In genomic region chr11:34426766-34427170, GRCh38 we compare ENCODE assay signal across 12 cellular contexts. TPM values are rescaled to one million over a fixed set of nuclear protein-coding genes. Genes with fewer than 3 reads are reported as not detected.
A peak's percentile ranks its signal among the peaks of the same experiment; 100 is the strongest.
DNase-seq lines count a peak whose midpoint lies in the region; FAIRE-seq and TF ChIP-seq lines count a peak whose summit lies in the region.
"Had no signal": no experiment of that assay in that cellular context is flagged by ENCODE, and none has a peak within 500 bp of the region (broad histone marks: within the 10 kb centered on the region; RNA-seq: fewer than 3 reads in every experiment).

No MANE protein-coding gene starts in this region.

- CTCF ChIA-PET in CD4-positive, alpha-beta memory T cell (lab: Charles Lee; ENCODE audit: partially characterized antibody) = no interaction called here

- DNase-seq in HFF-Myc (ENCODE audit: extremely low read depth, low read depth) (peak; percentile 99), dedifferentiated amniotic fluid mesenchymal stem cell (ENCODE audit: extremely low spot score) (peak; percentile 85), myocyte (ENCODE audit: low read depth) (peak; percentile 39), retina (no peak), frontal cortex (ENCODE audit: low spot score in 2 of 2) (no peak), CD1c-positive myeloid dendritic cell (ENCODE audit: extremely low spot score) (no peak)
- no peak for DNase-seq in CD4-positive, alpha-beta memory T cell
- DNase-seq: activated naive CD8-positive, alpha-beta T cell treated with anti-CD3 and anti-CD28 coated beads, Interleukin-2, amount 10 ng/mL, durations not matched to agents 7 days and 5 days; CD4-positive, CD25-positive, alpha-beta regulatory T cell; H9; midbrain had no signal

- H3K27ac Mint-ChIP-seq in CD4-positive, alpha-beta memory T cell = no peak overlapping the region
- H3K27ac Mint-ChIP-seq: activated naive CD8-positive, alpha-beta T cell treated with anti-CD3 and anti-CD28 coated beads, Interleukin-2, amount 10 ng/mL, durations not matched to agents 7 days and 5 days; CD4-positive, CD25-positive, alpha-beta regulatory T cell; H9 had no signal

- no peaks in the 10 kb centered on the region for H3K79me2 ChIP-seq in ACC112 (ENCODE audit: control insufficient read depth, insufficient read depth, low read length, unreplicated experiment)

- no peaks in the 10 kb centered on the region for H3K36me3 Mint-ChIP-seq in CD4-positive, alpha-beta memory T cell
- H3K36me3 Mint-ChIP-seq: activated naive CD8-positive, alpha-beta T cell treated with anti-CD3 and anti-CD28 coated beads, Interleukin-2, amount 10 ng/mL, durations not matched to agents 7 days and 5 days; CD4-positive, CD25-positive, alpha-beta regulatory T cell had no signal

- peaks cover 20% of the 10 kb centered on the region for H3K4me1 ChIP-seq in ACC112 (ENCODE audit: control insufficient read depth, insufficient read depth, low read length, unreplicated experiment)
- H3K4me1 ChIP-seq in CD4-positive, alpha-beta memory T cell (ENCODE audit: insufficient read depth, low read length) = no peaks in the 10 kb centered on the region

- no peaks in the 10 kb centered on the region for H3K27me3 ChIP-seq in ACC112 (ENCODE audit: insufficient read depth, low read length)
- H3K27me3 ChIP-seq in CD4-positive, alpha-beta memory T cell (ENCODE audit: insufficient read depth, low read length) = no peaks in the 10 kb centered on the region

- TF ChIP-seq CTCF in HFF-Myc (IDR thresholded peaks at IDR 0.05; ENCODE audit: low read depth, low read length, missing control alignments) = no peak

- peaks cover 0 to 1% (median 0%) of the 10 kb centered on the region in 8 donors for H3K9me3 Mint-ChIP-seq in CD4-positive, alpha-beta memory T cell
- H3K9me3 Mint-ChIP-seq: activated naive CD8-positive, alpha-beta T cell treated with anti-CD3 and anti-CD28 coated beads, Interleukin-2, amount 10 ng/mL, durations not matched to agents 7 days and 5 days; CD4-positive, CD25-positive, alpha-beta regulatory T cell; H9 had no signal

- no peak for FAIRE-seq in frontal cortex (lab: Jason Lieb, UNC)

- peak overlapping the region; percentile 4 for H2AFZ ChIP-seq in ACC112 (ENCODE audit: low read length, unreplicated experiment)

- H3K36me3 ChIP-seq in ACC112 (ENCODE audit: insufficient read depth, low read length) = no peaks in the 10 kb centered on the region
- no peaks in the 10 kb centered on the region for H3K36me3 ChIP-seq in CD4-positive, alpha-beta memory T cell (ENCODE audit: insufficient read depth, low read length)

- POLR2A ChIA-PET in CD4-positive, alpha-beta memory T cell (lab: Charles Lee; ENCODE audit: partially characterized antibody) = no interaction called here

- H3K4me3 ChIP-seq in ACC112 (ENCODE audit: low read depth, low read length) (peak overlapping the region; percentile 30; the same call in 1 of the 2 replicates), HFF-Myc (replicated peaks; ENCODE audit: low read depth, low read length) (no peak overlapping the region)
- no peak overlapping the region for H3K4me3 ChIP-seq in CD4-positive, alpha-beta memory T cell (ENCODE audit: low read length in 2 of 2)

- no peaks in the 10 kb centered on the region for H3K9me3 ChIP-seq in CD4-positive, alpha-beta memory T cell (ENCODE audit: control insufficient read depth in 1 of 2, low read length in 2 of 2)

- peak overlapping the region; percentile 73 for H3K27ac ChIP-seq in ACC112 (ENCODE audit: low read depth, low read length)
- no peak overlapping the region for H3K27ac ChIP-seq in CD4-positive, alpha-beta memory T cell (ENCODE audit: low read depth, low read length)

- no peak overlapping the region for H3K4me3 Mint-ChIP-seq in CD4-positive, alpha-beta memory T cell
- H3K4me3 Mint-ChIP-seq: activated naive CD8-positive, alpha-beta T cell treated with anti-CD3 and anti-CD28 coated beads, Interleukin-2, amount 10 ng/mL, durations not matched to agents 7 days and 5 days; CD4-positive, CD25-positive, alpha-beta regulatory T cell; H9 had no signal

- peaks cover 7% of the 10 kb centered on the region in 2 donors for H3K27me3 Mint-ChIP-seq in CD4-positive, alpha-beta memory T cell

- peaks cover 0 to 3% (median 0%) of the 10 kb centered on the region in 4 donors for H3K4me1 Mint-ChIP-seq in CD4-positive, alpha-beta memory T cell
- H3K4me1 Mint-ChIP-seq: H9 had no signal

- intact Hi-C loops in CD4-positive, alpha-beta memory T cell (cut with micrococcal nuclease) = no loop called here

RNA-seq across cellular contexts. Expression of gene CAT, which starts 12.0 kb away (rescaled TPM):
- total RNA-seq in myocyte = 80.7 and 145 TPM in 2 replicates
- 30.8 TPM for polyA plus RNA-seq in myocyte (2012)
- total RNA-seq in CD4-positive, alpha-beta memory T cell = 10 to 100 TPM; 35.1 to 38.4 TPM
- 100 to 1,000 TPM in 1 of 2 donors, 10 to 100 TPM in 1; 81.1 to 156 TPM for polyA plus RNA-seq in CD4-positive, alpha-beta memory T cell
- total RNA-seq in frontal cortex = 55.0 TPM

Comparison
In these comparisons a context has a peak if more than half of its experiments do, and no peak if none do; other contexts are left out.
1. DNase-seq: peak in HFF-Myc (single experiment), dedifferentiated amniotic fluid mesenchymal stem cell (single experiment) and myocyte (single experiment); none in CD4-positive, alpha-beta memory T cell (0 of 5), retina (single experiment), frontal cortex (0 of 2) and CD1c-positive myeloid dendritic cell (single experiment).